2 cellular contexts compared by ENCODE assay signal in genomic region chr11:65524010-65524746, GRCh38.
A peak's percentile ranks its signal among the peaks of the same experiment; 100 is the strongest.
TF ChIP-seq lines count a peak whose summit lies in the region.

No MANE protein-coding gene starts in this region.

TF ChIP-seq in HEK293, 187 proteins besides CTCF, POLR2A, EP300 and RAD21:
- TF ChIP-seq ZNF366 (tag by site-specific recombination; conservative IDR thresholded peaks at IDR 0.05) (peak; percentile 57), ZNF311 (tag by site-specific recombination; IDR thresholded peaks at IDR 0.05; ENCODE audit: borderline replicate concordance) (peak; percentile 40; the same call in 1 of the 2 replicates), GLI2 (tag by site-specific recombination; IDR thresholded peaks at IDR 0.05; ENCODE audit: borderline replicate concordance, low read depth) (no peak), EGR2 (tag by site-specific recombination; IDR thresholded peaks at IDR 0.05; ENCODE audit: low read depth) (peak; percentile 22; the same call in 1 of the 2 replicates), OVOL3 (tag by site-specific recombination; IDR thresholded peaks at IDR 0.05) (no peak), PRDM10 (tag by site-specific recombination; IDR thresholded peaks at IDR 0.05) (peak; percentile 33; the same call in 1 of the 2 replicates), ZSCAN16 (tag by site-specific recombination; IDR thresholded peaks at IDR 0.05) (peak; percentile 65; the same call in 1 of the 2 replicates), ZNF843 (tag by site-specific recombination; IDR thresholded peaks at IDR 0.05) (no peak), ZFHX2 (tag by site-specific recombination; conservative IDR thresholded peaks at IDR 0.05) (peak; percentile 33; the same call in 1 of the 2 replicates)
- TF ChIP-seq, protein P1, sequence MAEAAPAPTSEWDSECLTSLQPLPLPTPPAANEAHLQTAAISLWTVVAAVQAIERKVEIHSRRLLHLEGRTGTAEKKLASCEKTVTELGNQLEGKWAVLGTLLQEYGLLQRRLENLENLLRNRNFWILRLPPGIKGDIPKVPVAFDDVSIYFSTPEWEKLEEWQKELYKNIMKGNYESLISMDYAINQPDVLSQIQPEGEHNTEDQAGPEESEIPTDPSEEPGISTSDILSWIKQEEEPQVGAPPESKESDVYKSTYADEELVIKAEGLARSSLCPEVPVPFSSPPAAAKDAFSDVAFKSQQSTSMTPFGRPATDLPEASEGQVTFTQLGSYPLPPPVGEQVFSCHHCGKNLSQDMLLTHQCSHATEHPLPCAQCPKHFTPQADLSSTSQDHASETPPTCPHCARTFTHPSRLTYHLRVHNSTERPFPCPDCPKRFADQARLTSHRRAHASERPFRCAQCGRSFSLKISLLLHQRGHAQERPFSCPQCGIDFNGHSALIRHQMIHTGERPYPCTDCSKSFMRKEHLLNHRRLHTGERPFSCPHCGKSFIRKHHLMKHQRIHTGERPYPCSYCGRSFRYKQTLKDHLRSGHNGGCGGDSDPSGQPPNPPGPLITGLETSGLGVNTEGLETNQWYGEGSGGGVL (tag by site-specific recombination; IDR thresholded peaks at IDR 0.05): peak; percentile 41
- TF ChIP-seq, protein P2, sequence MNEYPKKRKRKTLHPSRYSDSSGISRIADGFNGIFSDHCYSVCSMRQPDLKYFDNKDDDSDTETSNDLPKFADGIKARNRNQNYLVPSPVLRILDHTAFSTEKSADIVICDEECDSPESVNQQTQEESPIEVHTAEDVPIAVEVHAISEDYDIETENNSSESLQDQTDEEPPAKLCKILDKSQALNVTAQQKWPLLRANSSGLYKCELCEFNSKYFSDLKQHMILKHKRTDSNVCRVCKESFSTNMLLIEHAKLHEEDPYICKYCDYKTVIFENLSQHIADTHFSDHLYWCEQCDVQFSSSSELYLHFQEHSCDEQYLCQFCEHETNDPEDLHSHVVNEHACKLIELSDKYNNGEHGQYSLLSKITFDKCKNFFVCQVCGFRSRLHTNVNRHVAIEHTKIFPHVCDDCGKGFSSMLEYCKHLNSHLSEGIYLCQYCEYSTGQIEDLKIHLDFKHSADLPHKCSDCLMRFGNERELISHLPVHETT (tag by site-specific recombination; IDR thresholded peaks at IDR 0.05): no peak

TF ChIP-seq in GM12878, 131 proteins besides CTCF, POLR2A, EP300 and RAD21:
- TF ChIP-seq LARP7 (IDR thresholded peaks at IDR 0.05): 0 out of 2 replicates have a peak, but pooled peaks have one; percentile 22
- TF ChIP-seq HDAC2 (IDR thresholded peaks at IDR 0.05): no peak
- no peak for TF ChIP-seq RUNX3 (IDR thresholded peaks at IDR 0.05; ENCODE audit: low read length)
- TF ChIP-seq SP1 (IDR thresholded peaks at IDR 0.05; ENCODE audit: low read depth, low read length): no peak
- no peak for TF ChIP-seq ZNF384 (IDR thresholded peaks at IDR 0.05; ENCODE audit: borderline replicate concordance, low read depth, low read length)
- TF ChIP-seq IKZF1 (conservative IDR thresholded peaks at IDR 0.05): no peak
- no peak for TF ChIP-seq ZNF217 (IDR thresholded peaks at IDR 0.05)
- TF ChIP-seq, protein P3, sequence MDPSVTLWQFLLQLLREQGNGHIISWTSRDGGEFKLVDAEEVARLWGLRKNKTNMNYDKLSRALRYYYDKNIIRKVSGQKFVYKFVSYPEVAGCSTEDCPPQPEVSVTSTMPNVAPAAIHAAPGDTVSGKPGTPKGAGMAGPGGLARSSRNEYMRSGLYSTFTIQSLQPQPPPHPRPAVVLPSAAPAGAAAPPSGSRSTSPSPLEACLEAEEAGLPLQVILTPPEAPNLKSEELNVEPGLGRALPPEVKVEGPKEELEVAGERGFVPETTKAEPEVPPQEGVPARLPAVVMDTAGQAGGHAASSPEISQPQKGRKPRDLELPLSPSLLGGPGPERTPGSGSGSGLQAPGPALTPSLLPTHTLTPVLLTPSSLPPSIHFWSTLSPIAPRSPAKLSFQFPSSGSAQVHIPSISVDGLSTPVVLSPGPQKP (IDR thresholded peaks at IDR 0.05; ENCODE audit: low read depth, low read length): no peak
- peak; percentile 37; the same call in 1 of the 2 replicates for TF ChIP-seq PKNOX1 (IDR thresholded peaks at IDR 0.05)
- TF ChIP-seq SMC3 (IDR thresholded peaks at IDR 0.05; ENCODE audit: borderline replicate concordance, low read length): no peak
